24 cellular contexts compared by ENCODE assay signal in genomic region chr1:69662321-69662720, GRCh38.
A peak's percentile ranks its signal among the peaks of the same experiment; 100 is the strongest.
DNase-seq lines count a peak whose midpoint lies in the region; ATAC-seq lines count a peak whose summit lies in the region.
"Had no signal": no experiment of that assay in that cellular context is flagged by ENCODE, and none has a peak within 500 bp of the region (broad histone marks: within the 10 kb centered on the region; RNA-seq: fewer than 3 reads in every experiment).

No MANE protein-coding gene starts in this region.

- H3K9me3 Mint-ChIP-seq in T-helper 2 cell treated with Interferon-gamma antibody and Interleukin-4, amounts not matched to agents 5 μg/mL and 100 μg/mL, for 36 hours: peaks cover 19% of the 10 kb centered on the region

- no peaks in the 10 kb centered on the region for H3K9me3 ChIP-seq in iPS-20b (ENCODE audit: insufficient read depth, low read depth, low read length)
- H3K9me3 ChIP-seq: Caco-2, HAP-1, MG63, SJSA1 had no signal

- DNase-seq in caudate nucleus (lab: John Stamatoyannopoulos, UW) (peak in 1 of 61 donors; percentile 4), putamen (ENCODE audit: low spot score) (peak; percentile 78), HPDE6-E6E7 (ENCODE audit: extremely low spot score) (no peak)
- DNase-seq in T-helper 2 cell treated with Interferon-gamma antibody and Interleukin-4, amounts not matched to agents 5 μg/mL and 100 μg/mL, for 36 hours (ENCODE audit: low spot score): no peak
- DNase-seq: Caco-2; CD8-positive, alpha-beta T cell; GOT3; HFFc6; KBM-7; MG63; NCI-H2029; NCI-H446; NCI-H524 treated with DMSO at 0.1 percent for 48 hours; NCI-H82; NK-92 treated with Interleukin-12 subunit alpha and Interleukin-12 subunit beta, amount 100 ng/mL, for 24 hours; Right ventricle myocardium superior; RPMI8226 had no signal

- peaks cover 8% of the 10 kb centered on the region for H3K4me1 Mint-ChIP-seq in T-helper 2 cell treated with Interferon-gamma antibody and Interleukin-4, amounts not matched to agents 5 μg/mL and 100 μg/mL, for 36 hours (ENCODE audit: low read depth)
- H3K4me1 Mint-ChIP-seq: B cell had no signal

- no peak overlapping the region for H3K4me3 ChIP-seq in iPS-20b (ENCODE audit: low read length)
- H3K4me3 ChIP-seq: HAP-1, MG63, SJSA1 had no signal

- no peaks in the 10 kb centered on the region for H3K27me3 Mint-ChIP-seq in T-helper 2 cell treated with Interferon-gamma antibody and Interleukin-4, amounts not matched to agents 5 μg/mL and 100 μg/mL, for 36 hours (ENCODE audit: low read depth)
- H3K27me3 Mint-ChIP-seq: B cell had no signal

- ATAC-seq in HG03571 (IDR thresholded peaks at IDR 0.05; ENCODE audit: unreplicated experiment) (no peak), HG02840 (IDR thresholded peaks at IDR 0.05; ENCODE audit: low FRiP score, unreplicated experiment) (no peak)
- ATAC-seq: CD8-positive, alpha-beta T cell had no signal

- H3K27me3 ChIP-seq in iPS-20b (ENCODE audit: insufficient read depth, low read length): no peaks in the 10 kb centered on the region
- H3K27me3 ChIP-seq: MG63, SJSA1 had no signal

- no peak overlapping the region for H3K4me3 Mint-ChIP-seq in T-helper 2 cell treated with Interferon-gamma antibody and Interleukin-4, amounts not matched to agents 5 μg/mL and 100 μg/mL, for 36 hours
- H3K4me3 Mint-ChIP-seq: B cell; CD8-positive, alpha-beta T cell; HFFc6 had no signal

- no peak overlapping the region for H3K27ac Mint-ChIP-seq in T-helper 2 cell treated with Interferon-gamma antibody and Interleukin-4, amounts not matched to agents 5 μg/mL and 100 μg/mL, for 36 hours
- H3K27ac Mint-ChIP-seq: B cell; CD8-positive, alpha-beta T cell; HFFc6 had no signal

- no peaks in the 10 kb centered on the region for H3K36me3 Mint-ChIP-seq in T-helper 2 cell treated with Interferon-gamma antibody and Interleukin-4, amounts not matched to agents 5 μg/mL and 100 μg/mL, for 36 hours (ENCODE audit: low read depth)
- H3K36me3 Mint-ChIP-seq: CD8-positive, alpha-beta T cell had no signal

- peak overlapping the region; percentile 96 for H3K27ac ChIP-seq in caudate nucleus (ENCODE audit: low read depth, low read length)
- H3K27ac ChIP-seq in iPS-20b (ENCODE audit: low read length): peak overlapping the region; percentile 36
- H3K27ac ChIP-seq: C4-2B, SJSA1 had no signal

- H3K9ac ChIP-seq in iPS-20b (ENCODE audit: low read depth, low read length): no peak overlapping the region

- no peaks in the 10 kb centered on the region for H3K36me3 ChIP-seq in iPS-20b (ENCODE audit: insufficient read depth, low read depth, low read length)
- H3K36me3 ChIP-seq: HAP-1, MG63, SJSA1 had no signal

- H3K4me1 ChIP-seq in iPS-20b (ENCODE audit: insufficient read depth, low read length): no peaks in the 10 kb centered on the region
- H3K4me1 ChIP-seq: Caco-2, HAP-1, SJSA1 had no signal
